14 cellular contexts compared by ENCODE assay signal in the genomic region with DNA sequence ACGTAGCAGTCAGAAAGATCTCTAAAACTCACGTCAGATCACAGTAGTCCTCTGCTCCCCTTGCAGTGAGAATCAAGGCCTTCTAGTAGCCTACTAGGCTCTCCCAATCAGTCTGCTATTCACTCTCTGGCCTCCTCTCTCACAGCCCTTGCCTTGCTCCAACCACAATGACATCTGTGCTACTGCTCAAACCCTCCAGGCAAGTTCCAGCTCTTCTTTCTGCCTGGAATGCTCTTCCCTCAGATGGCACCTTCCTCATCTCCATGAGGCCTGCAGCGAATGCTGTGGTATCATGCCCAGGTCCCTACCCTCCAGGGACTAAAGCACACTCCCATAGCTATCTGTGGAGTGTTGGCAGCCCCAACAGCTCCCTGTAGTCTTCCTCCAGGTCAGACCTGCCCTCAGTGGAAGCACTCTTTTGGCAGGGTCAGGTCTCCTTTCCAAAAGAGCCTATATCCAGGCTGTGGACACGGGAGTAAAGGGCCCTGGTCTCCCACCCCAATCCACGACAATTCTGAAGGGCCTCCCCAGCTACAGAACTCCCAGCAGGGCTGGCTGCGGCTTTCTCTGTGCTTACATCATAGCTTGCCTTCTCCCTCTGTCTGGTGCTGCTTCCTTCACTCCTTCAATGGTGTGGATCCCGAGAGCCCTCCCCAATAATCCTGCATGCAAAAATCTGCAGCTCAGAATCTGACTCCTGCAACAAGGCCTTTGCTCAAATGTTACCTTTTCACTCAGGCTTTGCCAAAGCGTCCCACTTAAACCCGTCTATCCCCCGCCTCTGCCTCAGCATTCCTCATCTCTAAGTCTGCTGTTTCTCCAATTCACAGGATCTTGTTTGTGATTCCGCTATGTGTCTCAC. TPM values are rescaled to one million over a fixed set of nuclear protein-coding genes. Genes with fewer than 3 reads are reported as not detected.
DNase-seq lines count a peak whose midpoint lies in the region; ATAC-seq lines count a peak whose summit lies in the region.
"Had no signal": no experiment of that assay in that cellular context is flagged by ENCODE, and none has a peak within 500 bp of the region (broad histone marks: within the 10 kb centered on the region; RNA-seq: fewer than 3 reads in every experiment).

No MANE protein-coding gene starts in this region.

- H3K4me3 Mint-ChIP-seq in IgD-negative memory B cell, result no peak overlapping the region
- no peak overlapping the region for H3K4me3 Mint-ChIP-seq in activated naive CD8-positive, alpha-beta T cell treated with anti-CD3 and anti-CD28 coated beads, Interleukin-2, amount 50 U/mL, for 24 hours
- peak overlapping the region in 8 of 10 donors; percentile 1 to 56 (median 14) for H3K4me3 Mint-ChIP-seq in naive thymus-derived CD4-positive, alpha-beta T cell

- no peaks in the 10 kb centered on the region for H3K36me3 ChIP-seq in naive thymus-derived CD4-positive, alpha-beta T cell (ENCODE audit: control insufficient read depth in 2 of 3, insufficient read depth in 3 of 3, low read length in 3 of 3)
- H3K36me3 ChIP-seq: colonic mucosa, right atrium auricular region had no signal

- no peaks in the 10 kb centered on the region for H3K27me3 Mint-ChIP-seq in IgD-negative memory B cell
- no peaks in the 10 kb centered on the region for H3K27me3 Mint-ChIP-seq in activated naive CD8-positive, alpha-beta T cell treated with anti-CD3 and anti-CD28 coated beads, Interleukin-2, amount 50 U/mL, for 24 hours
- H3K27me3 Mint-ChIP-seq in naive thymus-derived CD4-positive, alpha-beta T cell, result no peaks in the 10 kb centered on the region

- intact Hi-C loops in naive thymus-derived CD4-positive, alpha-beta T cell (cut with micrococcal nuclease), result no loop called here

- peaks cover 3% of the 10 kb centered on the region for H3K36me3 Mint-ChIP-seq in IgD-negative memory B cell
- peaks cover 3% of the 10 kb centered on the region for H3K36me3 Mint-ChIP-seq in activated naive CD8-positive, alpha-beta T cell treated with anti-CD3 and anti-CD28 coated beads, Interleukin-2, amount 50 U/mL, for 24 hours (ENCODE audit: low read depth)
- peaks cover 0 to 17% (median 0%) of the 10 kb centered on the region in 5 donors for H3K36me3 Mint-ChIP-seq in naive thymus-derived CD4-positive, alpha-beta T cell

- CTCF ChIA-PET in naive thymus-derived CD4-positive, alpha-beta T cell (lab: Charles Lee), result interaction anchor here (0.7 to 0.9 kb wide), 2 partner anchors 29 to 1363 kb away, joined by 3 to 4 read pairs; no protein-coding TSS in a partner anchor

- POLR2A ChIA-PET in naive thymus-derived CD4-positive, alpha-beta T cell (lab: Charles Lee), result interaction anchor here (0.7 to 3.2 kb wide), 1 partner anchor 9 kb away, joined by 3 to 11 read pairs; the partner anchor contains the start of genes HIRA and MRPL40

- no peaks in the 10 kb centered on the region for H3K27me3 ChIP-seq in naive thymus-derived CD4-positive, alpha-beta T cell (ENCODE audit: control insufficient read depth in 2 of 2, insufficient read depth in 2 of 2, low read length in 2 of 2)
- H3K27me3 ChIP-seq: BLaER1 treated with 17β-estradiol and CSF1 and Interleukin-3, amounts not matched to agents 10 nM and 100 nM; colonic mucosa; right atrium auricular region; testis had no signal

- H3K9me3 ChIP-seq in naive thymus-derived CD4-positive, alpha-beta T cell (ENCODE audit: control insufficient read depth in 2 of 3, low read length in 3 of 3), result no peaks in the 10 kb centered on the region
- H3K9me3 ChIP-seq: colonic mucosa, right atrium auricular region, testis had no signal

- DNase-seq in EH (ENCODE audit: low read depth), result peak; percentile 43
- no peak for DNase-seq in activated naive CD8-positive, alpha-beta T cell treated with anti-CD3 and anti-CD28 coated beads, Interleukin-2, amount 50 U/mL, for 24 hours
- DNase-seq in naive thymus-derived CD4-positive, alpha-beta T cell, result no peak
- no peak for DNase-seq in globus pallidus (ENCODE audit: low spot score)
- no peak for DNase-seq in HT-29 (ENCODE audit: low spot score)
- DNase-seq in SKM-1 (lab: John Stamatoyannopoulos, UW; ENCODE audit: unreplicated experiment), result no peak
- DNase-seq: colonic mucosa, NCI-H524, Right ventricle myocardium superior, testis had no signal

- ATAC-seq in activated naive CD8-positive, alpha-beta T cell treated with anti-CD3 and anti-CD28 coated beads, Interleukin-2, amount 50 U/mL, for 24 hours, result no peak
- ATAC-seq in naive thymus-derived CD4-positive, alpha-beta T cell, result no peak
- no peak for ATAC-seq in GM21528 (IDR thresholded peaks at IDR 0.05; ENCODE audit: low FRiP score, unreplicated experiment)

- no peak overlapping the region for H3K4me3 ChIP-seq in naive thymus-derived CD4-positive, alpha-beta T cell (ENCODE audit: low read length)
- H3K4me3 ChIP-seq: BLaER1 treated with 17β-estradiol and CSF1 and Interleukin-3, amounts not matched to agents 10 nM and 100 nM; colonic mucosa; right atrium auricular region; testis had no signal

- H3K27ac ChIP-seq in naive thymus-derived CD4-positive, alpha-beta T cell (ENCODE audit: low read depth, low read length), result peak overlapping the region; percentile 27
- H3K27ac ChIP-seq: colonic mucosa, right atrium auricular region, testis had no signal

- peaks cover 27 to 45% of the 10 kb centered on the region in 2 donors for H3K4me1 ChIP-seq in naive thymus-derived CD4-positive, alpha-beta T cell (ENCODE audit: control insufficient read depth in 2 of 2, insufficient read depth in 2 of 2, low read length in 2 of 2)
- H3K4me1 ChIP-seq: colonic mucosa, testis had no signal

- peaks cover 31 to 53% (median 34%) of the 10 kb centered on the region in 3 donors for H3K4me1 Mint-ChIP-seq in IgD-negative memory B cell
- peaks cover 63% of the 10 kb centered on the region for H3K4me1 Mint-ChIP-seq in activated naive CD8-positive, alpha-beta T cell treated with anti-CD3 and anti-CD28 coated beads, Interleukin-2, amount 50 U/mL, for 24 hours
- H3K4me1 Mint-ChIP-seq in naive thymus-derived CD4-positive, alpha-beta T cell, result peaks cover 53 to 93% (median 87%) of the 10 kb centered on the region in 7 donors

- H3K9me3 Mint-ChIP-seq in IgD-negative memory B cell, result no peaks in the 10 kb centered on the region
- no peaks in the 10 kb centered on the region for H3K9me3 Mint-ChIP-seq in activated naive CD8-positive, alpha-beta T cell treated with anti-CD3 and anti-CD28 coated beads, Interleukin-2, amount 50 U/mL, for 24 hours
- H3K9me3 Mint-ChIP-seq in naive thymus-derived CD4-positive, alpha-beta T cell, result no peaks in the 10 kb centered on the region

- H3K27ac Mint-ChIP-seq in IgD-negative memory B cell, result peak overlapping the region in 2 of 3 donors; percentile 3 to 42
- H3K27ac Mint-ChIP-seq in activated naive CD8-positive, alpha-beta T cell treated with anti-CD3 and anti-CD28 coated beads, Interleukin-2, amount 50 U/mL, for 24 hours, result peak overlapping the region; percentile 57
- peak overlapping the region; percentile 16 to 93 (median 71) for H3K27ac Mint-ChIP-seq in naive thymus-derived CD4-positive, alpha-beta T cell

RNA-seq across cellular contexts. Expression of gene HIRA, which starts 8.9 kb away (rescaled TPM):
- 6.3 TPM for polyA plus RNA-seq in IgD-negative memory B cell
- total RNA-seq in naive thymus-derived CD4-positive, alpha-beta T cell, result 10 to 100 TPM; 21.2 to 42.3 (median 29.2) TPM
- polyA plus RNA-seq in naive thymus-derived CD4-positive, alpha-beta T cell, result 1 to 10 TPM; 2.8 to 4.9 TPM
- total RNA-seq in HT-29 (2014; rRNA removed; shearing (Covaris generic)), result 61.2 and 65.1 TPM in 2 replicates

RNA-seq across cellular contexts. Expression of gene MRPL40, which starts 9.7 kb away (rescaled TPM):
- polyA plus RNA-seq in IgD-negative memory B cell, result 75.6 TPM
- total RNA-seq in naive thymus-derived CD4-positive, alpha-beta T cell, result 10 to 100 TPM; 11.5 to 21.2 (median 17.0) TPM
- polyA plus RNA-seq in naive thymus-derived CD4-positive, alpha-beta T cell, result 10 to 100 TPM; 65.3 to 72.1 TPM
- 67.8 and 70.6 TPM in 2 replicates for total RNA-seq in HT-29 (2014; rRNA removed; shearing (Covaris generic))

RNA-seq across cellular contexts. Expression of gene C22orf39, which starts 24.8 kb away (rescaled TPM):
- 49.6 TPM for polyA plus RNA-seq in IgD-negative memory B cell
- 10 to 100 TPM; 34.2 to 44.9 (median 36.8) TPM for total RNA-seq in naive thymus-derived CD4-positive, alpha-beta T cell
- polyA plus RNA-seq in naive thymus-derived CD4-positive, alpha-beta T cell, result 10 to 100 TPM; 51.8 to 58.0 TPM
- 43.6 and 58.4 TPM in 2 replicates for total RNA-seq in HT-29 (2014; rRNA removed; shearing (Covaris generic))

RNA-seq across cellular contexts. Expression of gene UFD1, which starts 56.3 kb away (rescaled TPM):
- polyA plus RNA-seq in IgD-negative memory B cell, result 52.1 TPM
- total RNA-seq in naive thymus-derived CD4-positive, alpha-beta T cell, result 10 to 100 TPM; 46.8 to 84.8 (median 66.9) TPM
- 10 to 100 TPM; 78.7 to 87.8 TPM for polyA plus RNA-seq in naive thymus-derived CD4-positive, alpha-beta T cell
- total RNA-seq in HT-29 (2014; rRNA removed; shearing (Covaris generic)), result 146 and 147 TPM in 2 replicates

RNA-seq across cellular contexts. Expression of gene CDC45, which starts 57.0 kb away (rescaled TPM):
- 0.39 TPM for polyA plus RNA-seq in IgD-negative memory B cell
- total RNA-seq in naive thymus-derived CD4-positive, alpha-beta T cell, result 10 to 100 TPM in 1 of 5 experiments, 1 to 10 TPM in 1, under 1 TPM in 3; 0.35 to 57.7 (median 0.85) TPM
- 1 to 10 TPM in 1 of 2 donors, under 1 TPM in 1; 0.45 to 1.7 TPM for polyA plus RNA-seq in naive thymus-derived CD4-positive, alpha-beta T cell
- 71.3 and 86.5 TPM in 2 replicates for total RNA-seq in HT-29 (2014; rRNA removed; shearing (Covaris generic))

Comparison
In these comparisons a context has a peak if more than half of its experiments do, and no peak if none do; other contexts are left out.
1. H3K4me3 Mint-ChIP-seq: peak in naive thymus-derived CD4-positive, alpha-beta T cell (8 of 10); none in IgD-negative memory B cell (0 of 4) and activated naive CD8-positive, alpha-beta T cell treated with anti-CD3 and anti-CD28 coated beads, Interleukin-2, amount 50 U/mL, for 24 hours (single experiment).
2. Peak in every context shown above with its lines, with median percentiles within 50 percentile points of each other: H3K27ac Mint-ChIP-seq.